ENCODE assay signal across 8 cellular contexts in the genomic region with DNA sequence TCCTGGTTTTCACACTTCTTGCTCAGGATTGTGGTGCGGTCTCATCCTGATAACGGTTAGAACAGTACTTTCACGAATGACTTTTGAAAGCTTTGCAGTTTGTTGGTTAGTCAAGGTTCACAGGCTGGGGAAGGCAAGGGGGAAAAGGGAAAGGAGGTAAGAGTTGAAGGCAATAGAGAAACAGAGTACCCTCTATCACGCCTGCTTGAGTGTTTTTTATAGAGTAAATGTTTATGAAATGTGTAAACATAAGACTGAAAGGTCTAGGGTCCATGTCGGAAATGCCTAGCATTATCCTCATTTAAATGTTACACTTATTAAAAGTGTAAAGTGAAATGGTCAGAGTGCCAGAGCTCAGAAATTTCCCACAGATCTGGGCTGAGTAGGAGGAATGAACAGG.
"Had no signal": no experiment of that assay in that cellular context is flagged by ENCODE, and none has a peak within 500 bp of the region (broad histone marks: within the 10 kb centered on the region; RNA-seq: fewer than 3 reads in every experiment).

No MANE protein-coding gene starts in this region.

- H3K27ac ChIP-seq: GM23248 had no signal

- H3K4me3 Mint-ChIP-seq: H9, HFFc6 had no signal

- H3K4me1 ChIP-seq: HAP-1 had no signal

- H3K9me3 ChIP-seq: HAP-1 had no signal

- ATAC-seq: HCT116 had no signal

- H2AFZ ChIP-seq: GM23248 had no signal

- H3K4me3 ChIP-seq: GM23248, HAP-1 had no signal

- H3K4me1 Mint-ChIP-seq: H9 had no signal

- H3K36me3 ChIP-seq: HAP-1 had no signal

- H3K9ac ChIP-seq: GM23248 had no signal

- DNase-seq: GM23248, GOT3, H7, H9, HCEC 1CT, HFFc6 had no signal

- H3K27ac Mint-ChIP-seq: H9, HFFc6 had no signal
